31 cellular contexts compared by ENCODE assay signal in genomic region chr1:230128569-230129269, GRCh38.
DNase-seq lines count a peak whose midpoint lies in the region; ATAC-seq, FAIRE-seq and TF ChIP-seq lines count a peak whose summit lies in the region.
"Had no signal": no experiment of that assay in that cellular context is flagged by ENCODE, and none has a peak within 500 bp of the region (broad histone marks: within the 10 kb centered on the region; RNA-seq: fewer than 3 reads in every experiment).

No MANE protein-coding gene starts in this region.

- no peaks in the 10 kb centered on the region for H3K23me2 ChIP-seq in H1 (ENCODE audit: low read depth, low read length)

- no peak overlapping the region for H3K4me2 ChIP-seq in H1 (ENCODE audit: insufficient read depth in 1 of 2, low read depth in 2 of 2, low read length in 2 of 2)

- H3K9me3 ChIP-seq in H1 (ENCODE audit: insufficient read depth in 2 of 2, low read depth in 1 of 2, low read length in 1 of 2): no peaks in the 10 kb centered on the region
- no peaks in the 10 kb centered on the region for H3K9me3 ChIP-seq in spleen
- H3K9me3 ChIP-seq: left lung, tibial artery had no signal

- peaks cover 3 to 78% of the 10 kb centered on the region in 2 experiments; a peak in 2 of 4 replicates for H3K79me2 ChIP-seq in H1 (ENCODE audit: control insufficient read depth in 1 of 2, insufficient read depth in 2 of 2, low read length in 2 of 2)
- H3K79me2 ChIP-seq: parathyroid adenoma had no signal

- H2AFZ ChIP-seq in H1 (ENCODE audit: low read length): no peak overlapping the region
- H2AFZ ChIP-seq: parathyroid adenoma had no signal

- H3K23ac ChIP-seq in H1 (ENCODE audit: insufficient read length): no peak overlapping the region

- no peak overlapping the region for H2AK5ac ChIP-seq in H1 (ENCODE audit: low read depth, low read length)

- H3K14ac ChIP-seq in H1 (ENCODE audit: insufficient read length): no peak overlapping the region

- H3K9ac ChIP-seq in H1 (replicated peaks in 1 of 4; ENCODE audit: extremely low read depth in 1 of 4, low read depth in 3 of 4, low read length in 3 of 4): no peak overlapping the region
- H3K9ac ChIP-seq: parathyroid adenoma had no signal

- H4K8ac ChIP-seq in H1 (ENCODE audit: extremely low read depth, insufficient read depth, low read length): 0 out of 2 replicates have a peak overlapping the region, but pooled peaks have one; percentile 21

- H3K18ac ChIP-seq in H1 (ENCODE audit: extremely low read depth, low read length): no peak overlapping the region

- TF ChIP-seq CTCF in RWPE1 (conservative IDR thresholded peaks at IDR 0.05; ENCODE audit: low read depth) (no peak), H1 (IDR thresholded peaks at IDR 0.05; ENCODE audit: control extremely low read depth in 1 of 3, insufficient read depth in 1 of 3, low read depth in 1 of 3, low read length in 3 of 3) (no peak), spleen (IDR thresholded peaks at IDR 0.05 in 8 of 11, conservative IDR thresholded peaks at IDR 0.05 in 3 of 11) (no peak)

- peaks cover 5 to 19% (median 12%) of the 10 kb centered on the region in 4 experiments for H3K4me1 ChIP-seq in H1 (replicated peaks in 1 of 4; ENCODE audit: control insufficient read depth in 3 of 4, insufficient read depth in 4 of 4, low read length in 3 of 4)
- H3K4me1 ChIP-seq in spleen: peaks cover 0 to 86% (median 43%) of the 10 kb centered on the region in 6 donors
- H3K4me1 ChIP-seq: parathyroid adenoma had no signal

- H4K5ac ChIP-seq in H1 (ENCODE audit: insufficient read length, low read depth, low read length): no peak overlapping the region

- H3K4me3 Mint-ChIP-seq in activated T-helper 17 cell treated with anti-CD3 and anti-CD28 coated beads, Interleukin-2, amount 50 U/mL, for 72 hours: no peak overlapping the region
- H3K4me3 Mint-ChIP-seq: activated naive CD8-positive, alpha-beta T cell; CD8-positive, alpha-beta T cell; mesothelial cell of epicardium; nephron progenitor cell; stimulated activated naive CD8-positive, alpha-beta T cell treated with anti-CD3 and anti-CD28 coated beads, Interleukin-15, amount 100 ng/mL, for 72 hours had no signal

- H3K27ac ChIP-seq in RWPE1 (0 out of 2 replicates have a peak overlapping the region, but pooled peaks have one; percentile 15), H1 (ENCODE audit: low read depth, low read length) (no peak overlapping the region), spleen (no peak overlapping the region)
- H3K27ac ChIP-seq: epithelial cell of prostate, foreskin keratinocyte, left lung, parathyroid adenoma, tibial artery had no signal

- TF ChIP-seq EP300 in H1 (IDR thresholded peaks at IDR 0.05; ENCODE audit: borderline replicate concordance in 1 of 2, low read depth in 2 of 2, low read length in 2 of 2): no peak

- DNase-seq in EH (ENCODE audit: low read depth) (peak; percentile 36), RWPE1 (ENCODE audit: low spot score) (no peak), H1 (ENCODE audit: low read depth in 1 of 2, low spot score in 2 of 2) (no peak), spleen (peak; percentile 35), left colon (no peak)
- DNase-seq: activated CD4-positive, alpha-beta T cell treated with anti-CD3 and anti-CD28 coated beads, Interleukin-2, amount 50 U/mL, for 48 hours; activated CD8-positive, alpha-beta memory T cell treated with anti-CD3 and anti-CD28 coated beads, Interleukin-2, amount 50 U/mL, for 4 hours; CD8-positive, alpha-beta T cell; cerebellar nuclear complex; DMS153; foreskin keratinocyte; GF-D8; GOT3; hippocampal formation; left lung; NCI-H1092; NCI-H1930; nephron progenitor cell; PC-3; Right ventricle myocardium superior; stimulated activated CD4-positive, alpha-beta T cell treated with anti-CD3 and anti-CD28 coated beads, Interleukin-15, amount 100 ng/mL, for 24 hours; stimulated activated naive CD8-positive, alpha-beta T cell treated with anti-CD3 and anti-CD28 coated beads, Interleukin-15, amount 100 ng/mL, for 72 hours; T1000; tibial artery had no signal

- no peak overlapping the region for H3K56ac ChIP-seq in H1 (replicated peaks; ENCODE audit: insufficient read length, low read depth, low read length)

- H3K9me3 Mint-ChIP-seq in activated T-helper 17 cell treated with anti-CD3 and anti-CD28 coated beads, Interleukin-2, amount 50 U/mL, for 72 hours: no peaks in the 10 kb centered on the region
- H3K9me3 Mint-ChIP-seq: CD8-positive, alpha-beta T cell; mesothelial cell of epicardium; nephron progenitor cell; stimulated activated naive CD8-positive, alpha-beta T cell treated with anti-CD3 and anti-CD28 coated beads, Interleukin-15, amount 100 ng/mL, for 72 hours had no signal

- H2BK12ac ChIP-seq in H1 (ENCODE audit: low read depth, low read length): no peak overlapping the region

- H3K79me1 ChIP-seq in H1 (ENCODE audit: low read depth, low read length): peaks cover 3% of the 10 kb centered on the region; the same call in 1 of the 2 replicates

- FAIRE-seq in H1 (lab: Jason Lieb, UNC): no peak

- H3K27me3 ChIP-seq in H1 (replicated peaks in 1 of 4; ENCODE audit: control insufficient read depth in 3 of 4, extremely low read depth in 1 of 4, insufficient read depth in 3 of 4, low read length in 3 of 4) (no peaks in the 10 kb centered on the region), spleen (replicated peaks in 1 of 7) (no peaks in the 10 kb centered on the region)
- H3K27me3 ChIP-seq: foreskin keratinocyte, left lung, tibial artery had no signal

- CTCF ChIA-PET in RWPE1 (lab: Yijun Ruan, JAX): no interaction called here
- CTCF ChIA-PET in H1 (lab: Charles Lee; ENCODE audit: partially characterized antibody): interaction anchor here (0.6 to 6.4 kb wide), 4 partner anchors 7 to 39 kb away, joined by 3 to 44 read pairs (median 4); no protein-coding TSS in a partner anchor

- no peak for TF ChIP-seq RAD21 in H1 (IDR thresholded peaks at IDR 0.05 in 1 of 2, conservative IDR thresholded peaks at IDR 0.05 in 1 of 2; ENCODE audit: low read depth in 2 of 2, low read length in 2 of 2)

- TF ChIP-seq POLR2A in H1 (IDR thresholded peaks at IDR 0.05; ENCODE audit: control extremely low read depth in 1 of 2, low read depth in 2 of 2, low read length in 2 of 2) (no peak), spleen (IDR thresholded peaks at IDR 0.05) (no peak)

- no peak overlapping the region for H2BK120ac ChIP-seq in H1 (replicated peaks; ENCODE audit: low read depth, low read length)

- H4K20me1 ChIP-seq in H1 (replicated peaks in 1 of 2; ENCODE audit: control insufficient read depth in 1 of 2, insufficient read depth in 2 of 2, low read length in 2 of 2): peaks cover 0 to 8% of the 10 kb centered on the region in 2 experiments

- no peaks in the 10 kb centered on the region for H3K36me3 ChIP-seq in H1 (ENCODE audit: control insufficient read depth in 2 of 4, insufficient read depth in 4 of 4, low read length in 3 of 4)
- H3K36me3 ChIP-seq in spleen: no peaks in the 10 kb centered on the region
- H3K36me3 ChIP-seq: left lung, tibial artery had no signal

- peaks cover 9% of the 10 kb centered on the region for H3K36me3 Mint-ChIP-seq in activated T-helper 17 cell treated with anti-CD3 and anti-CD28 coated beads, Interleukin-2, amount 50 U/mL, for 72 hours (ENCODE audit: low read depth)
- H3K36me3 Mint-ChIP-seq: mesothelial cell of epicardium had no signal

- ATAC-seq in activated T-helper 17 cell treated with anti-CD3 and anti-CD28 coated beads, Interleukin-2, amount 50 U/mL, for 72 hours (replicated peaks): no peak
- ATAC-seq in HG02610 (IDR thresholded peaks at IDR 0.05; ENCODE audit: unreplicated experiment) (no peak), left colon (no peak)
- ATAC-seq: CD8-positive, alpha-beta T cell; foreskin keratinocyte; left lung; PC-3; right cardiac atrium; stimulated activated naive CD8-positive, alpha-beta T cell treated with anti-CD3 and anti-CD28 coated beads, Interleukin-15, amount 100 ng/mL, for 72 hours had no signal

- no peak overlapping the region for H2BK20ac ChIP-seq in H1 (ENCODE audit: low read length)

- H2BK5ac ChIP-seq in H1 (ENCODE audit: low read depth, low read length): no peak overlapping the region

- no peak overlapping the region for H3K4ac ChIP-seq in H1 (replicated peaks; ENCODE audit: insufficient read length, low read depth, low read length)

- no peaks in the 10 kb centered on the region for H3K27me3 Mint-ChIP-seq in activated T-helper 17 cell treated with anti-CD3 and anti-CD28 coated beads, Interleukin-2, amount 50 U/mL, for 72 hours
- H3K27me3 Mint-ChIP-seq: activated naive CD8-positive, alpha-beta T cell; stimulated activated naive CD8-positive, alpha-beta T cell treated with anti-CD3 and anti-CD28 coated beads, Interleukin-15, amount 100 ng/mL, for 72 hours had no signal

- intact Hi-C loops in spleen (cut with DNase I; ENCODE audit: low total_unique reads): no loop called here
- intact Hi-C loops in left colon (cut with DNase I, micrococcal nuclease): no loop called here

- no peak overlapping the region for H3K27ac Mint-ChIP-seq in activated T-helper 17 cell treated with anti-CD3 and anti-CD28 coated beads, Interleukin-2, amount 50 U/mL, for 72 hours
- H3K27ac Mint-ChIP-seq: activated naive CD8-positive, alpha-beta T cell; CD8-positive, alpha-beta T cell; mesothelial cell of epicardium; nephron progenitor cell had no signal

- POLR2A ChIA-PET in RWPE1 (lab: Yijun Ruan, JAX; ENCODE audit: low non-redundant PET): no interaction called here
- POLR2A ChIA-PET in H1 (lab: Charles Lee; ENCODE audit: partially characterized antibody): no interaction called here

- peaks cover 36% of the 10 kb centered on the region for H3K4me1 Mint-ChIP-seq in activated T-helper 17 cell treated with anti-CD3 and anti-CD28 coated beads, Interleukin-2, amount 50 U/mL, for 72 hours

- no peak overlapping the region for H4K91ac ChIP-seq in H1 (replicated peaks; ENCODE audit: insufficient read length, low read length)

- no peak overlapping the region for H2BK15ac ChIP-seq in H1 (ENCODE audit: low read length)

- WGBS in H1 (ENCODE audit: extremely low coverage in 1 of 2, insufficient coverage in 1 of 2, insufficient read length in 1 of 2, insufficient replicate concordance in 2 of 2, low coverage in 1 of 2, low lambda C conversion rate in 2 of 2, missing lambda C conversion rate in 1 of 2), 2 experiments: 83% methylated on average over 15 of the region's 15 CpGs; no CpG with 5 or more reads in 1 of the 2 experiments
- WGBS in spleen, 5 donors: 78 to 89% (median 83%) methylated on average over 15 of the region's 15 CpGs

- H3K4me3 ChIP-seq in H1 (ENCODE audit: extremely low read depth in 1 of 4, insufficient read depth in 2 of 4, low read depth in 3 of 4, low read length in 4 of 4) (no peak overlapping the region), spleen (no peak overlapping the region)
- H3K4me3 ChIP-seq: left lung, tibial artery had no signal

TF ChIP-seq in H1, 55 proteins besides CTCF, POLR2A, EP300 and RAD21 (continues in another document):
- TF ChIP-seq SIX5 (IDR thresholded peaks at IDR 0.05; ENCODE audit: low read depth, low read length): no peak
- TF ChIP-seq MAX (IDR thresholded peaks at IDR 0.05): no peak
- TF ChIP-seq POU5F1 (IDR thresholded peaks at IDR 0.05; ENCODE audit: low read depth, low read length): no peak

Comparison
In these comparisons a context has a peak if more than half of its experiments do, and no peak if none do; other contexts are left out.
1. DNase-seq: peak in EH (single experiment) and spleen (single experiment); none in RWPE1 (single experiment), H1 (0 of 2) and left colon (0 of 2).